ENCODE assay signal across 1 cellular context in the genomic region with DNA sequence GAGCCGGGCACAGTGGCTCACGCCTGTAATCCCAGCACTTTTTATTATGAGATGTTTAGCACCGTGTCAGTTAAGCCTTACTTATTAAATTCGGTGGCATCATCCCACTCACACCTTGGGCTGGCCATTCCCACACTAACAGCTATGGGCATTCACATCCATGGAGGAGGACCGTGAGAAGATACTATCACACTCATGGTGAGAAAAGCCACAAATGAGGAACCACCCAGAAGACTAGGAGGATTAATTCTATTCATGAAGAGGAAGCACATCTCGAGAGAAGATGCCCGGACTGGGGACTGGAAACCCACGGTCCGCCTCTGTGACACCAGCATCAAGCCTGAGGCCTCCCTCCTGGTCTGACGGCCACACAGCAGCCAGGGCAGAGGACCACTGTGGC.
TF ChIP-seq lines count a peak whose summit lies in the region.

No MANE protein-coding gene starts in this region.

TF ChIP-seq in K562, 482 proteins besides CTCF, POLR2A, EP300 and RAD21:
- TF ChIP-seq E2F6 (IDR thresholded peaks at IDR 0.05; ENCODE audit: borderline replicate concordance in 1 of 2, extremely low read depth in 1 of 2, insufficient read depth in 1 of 2, insufficient read length in 1 of 2, low read depth in 1 of 2, low read length in 1 of 2, poor library complexity in 1 of 2, severe bottlenecking in 1 of 2) = no peak
- TF ChIP-seq POLR2AphosphoS5 (IDR thresholded peaks at IDR 0.05; ENCODE audit: control insufficient read depth, insufficient read depth, low read depth, low read length) = peak; percentile 25; the same call in 1 of the 2 replicates
- no peak for TF ChIP-seq KDM2B (CRISPR knock-in tag; IDR thresholded peaks at IDR 0.05)
- TF ChIP-seq ZNF699 (CRISPR knock-in tag; IDR thresholded peaks at IDR 0.05; ENCODE audit: insufficient replicate concordance) = no peak
- TF ChIP-seq ZNF445 (CRISPR knock-in tag; IDR thresholded peaks at IDR 0.05; ENCODE audit: low read depth) = no peak
- no peak for TF ChIP-seq HMBOX1 (IDR thresholded peaks at IDR 0.05)
- peak; percentile 11 for TF ChIP-seq GTF2B (IDR thresholded peaks at IDR 0.05; ENCODE audit: extremely low read depth, insufficient read length)
- TF ChIP-seq JUNB (CRISPR knock-in tag; conservative IDR thresholded peaks at IDR 0.05) = no peak
- TF ChIP-seq PML (IDR thresholded peaks at IDR 0.05; ENCODE audit: low read length) = peak; percentile 62; the same call in 1 of the 2 replicates
- TF ChIP-seq SUPT5H (IDR thresholded peaks at IDR 0.05) = no peak
- peak; percentile 80 for TF ChIP-seq TBP (optimal IDR thresholded peaks at IDR 0.05; ENCODE audit: low read depth, low read length)
- TF ChIP-seq IRF1 (CRISPR knock-in tag; IDR thresholded peaks at IDR 0.05; ENCODE audit: borderline replicate concordance) = no peak
- TF ChIP-seq CCNT2 (IDR thresholded peaks at IDR 0.05; ENCODE audit: borderline replicate concordance, extremely low read depth, insufficient read length, low read depth, low read length) = no peak
- no peak for TF ChIP-seq ID3 (CRISPR knock-in tag; IDR thresholded peaks at IDR 0.05)
- TF ChIP-seq ID3 (tag; IDR thresholded peaks at IDR 0.05) = no peak
- no peak for TF ChIP-seq SETDB1 (IDR thresholded peaks at IDR 0.05; ENCODE audit: low read length)
- no peak for TF ChIP-seq POLR3A (IDR thresholded peaks at IDR 0.05; ENCODE audit: borderline replicate concordance, extremely low read depth, insufficient read depth, insufficient read length)
- TF ChIP-seq HMG20B (CRISPR knock-in tag; IDR thresholded peaks at IDR 0.05) = no peak
- TF ChIP-seq EZH2 (IDR thresholded peaks at IDR 0.05; ENCODE audit: borderline replicate concordance, low read depth, low read length) = no peak
- TF ChIP-seq ZSCAN32 (CRISPR knock-in tag; IDR thresholded peaks at IDR 0.05) = no peak
